In genomic region chr17:76714822-76715461, GRCh38 we compare ENCODE assay signal across 8 cellular contexts. TPM values are rescaled to one million over a fixed set of nuclear protein-coding genes. Genes with fewer than 3 reads are reported as not detected.
A peak's percentile ranks its signal among the peaks of the same experiment; 100 is the strongest.
DNase-seq lines count a peak whose midpoint lies in the region; ATAC-seq and TF ChIP-seq lines count a peak whose summit lies in the region.

No MANE protein-coding gene starts in this region.

- H2AFZ ChIP-seq in ACC112 (ENCODE audit: low read length, unreplicated experiment): no peak overlapping the region
- H2AFZ ChIP-seq in GM23248: no peak overlapping the region

- H3K27ac ChIP-seq in ACC112 (ENCODE audit: low read depth, low read length) (peak overlapping the region; percentile 98), GM23248 (peak overlapping the region; percentile 100), right cardiac atrium (ENCODE audit: low read length) (no peak overlapping the region), spleen (peak overlapping the region in 7 of 8 donors; percentile 72 to 92 (median 87))

- WGBS in GM23248 (ENCODE audit: low coverage in 1 of 2, low lambda C conversion rate in 2 of 2, missing lambda C conversion rate in 2 of 2), 2 experiments: 19 to 22% methylated on average over 4 of the region's 4 CpGs
- 25% methylated on average over 4 of the region's 4 CpGs for WGBS in right cardiac atrium
- 4 to 13% (median 11%) methylated on average over 4 of the region's 4 CpGs for WGBS in spleen, 5 donors

- H3K36me3 ChIP-seq in ACC112 (ENCODE audit: insufficient read depth, low read length) (peaks cover 15% of the 10 kb centered on the region), GM23248 (ENCODE audit: low read depth) (peaks cover 28% of the 10 kb centered on the region), spleen (peaks cover 0 to 75% (median 51%) of the 10 kb centered on the region in 6 donors)

- H3K9me2 ChIP-seq in GM23248 (ENCODE audit: insufficient read depth): no peaks in the 10 kb centered on the region

- CTCF ChIA-PET in T-cell (lab: Charles Lee): interaction anchor here (0.7 to 2.3 kb wide), 3 partner anchors 11 to 24 kb away, joined by 3 to 8 read pairs (median 7); partner anchors contain the start of gene MFSD11 (in 1 of the 2)

- ATAC-seq in T-cell (replicated peaks in 1 of 4) (no peak), right cardiac atrium (no peak), HG03442 (IDR thresholded peaks at IDR 0.05; ENCODE audit: unreplicated experiment) (no peak)

- H3K9me3 Mint-ChIP-seq in T-cell: no peaks in the 10 kb centered on the region

- peak overlapping the region; percentile 60 for H3K9ac ChIP-seq in GM23248

- POLR2A ChIA-PET in T-cell (lab: Charles Lee): interaction anchor here in 1 of 2 donors (0.6 kb wide), 1 partner anchor 14 kb away, joined by 3 read pairs; no protein-coding TSS in a partner anchor

- peaks cover 77% of the 10 kb centered on the region for H3F3A ChIP-seq in GM23248 (ENCODE audit: insufficient read depth)

- in situ Hi-C loops in GM23248 (cut with MboI): no loop called here

- H3K4me3 Mint-ChIP-seq in T-cell: peak overlapping the region; percentile 11 to 63 (median 46)

- H3K4me1 ChIP-seq in ACC112 (ENCODE audit: control insufficient read depth, insufficient read depth, low read length, unreplicated experiment): peaks cover 32% of the 10 kb centered on the region
- peaks cover 42% of the 10 kb centered on the region for H3K4me1 ChIP-seq in GM23248 (ENCODE audit: insufficient read depth)
- H3K4me1 ChIP-seq in right cardiac atrium (ENCODE audit: control insufficient read depth, insufficient read depth, low read length): peaks cover 7% of the 10 kb centered on the region
- H3K4me1 ChIP-seq in spleen: peaks cover 17 to 85% (median 47%) of the 10 kb centered on the region in 6 donors

- intact Hi-C loops in right cardiac atrium (cut with DNase I) (loop anchor here in 2 of 4 donors (5.0 to 10.0 kb wide), 3 partner anchors 33 to 160 kb away; no protein-coding TSS in a partner anchor), spleen (cut with DNase I; ENCODE audit: low total_unique reads) (no loop called here)

- no peaks in the 10 kb centered on the region for H4K20me1 ChIP-seq in GM23248 (ENCODE audit: insufficient read depth)

- H3K9me3 ChIP-seq in GM23248 (ENCODE audit: low read depth): no peaks in the 10 kb centered on the region
- no peaks in the 10 kb centered on the region for H3K9me3 ChIP-seq in right cardiac atrium (ENCODE audit: control insufficient read depth, low read length)
- H3K9me3 ChIP-seq in spleen: no peaks in the 10 kb centered on the region

- peaks cover 38 to 49% (median 47%) of the 10 kb centered on the region in 3 donors for H3K4me1 Mint-ChIP-seq in T-cell

- H3K36me3 Mint-ChIP-seq in T-cell: peaks cover 39% of the 10 kb centered on the region

- peak overlapping the region; percentile 50 for H3K4me2 ChIP-seq in GM23248 (ENCODE audit: unreplicated experiment)

- TF ChIP-seq POLR2A in spleen (IDR thresholded peaks at IDR 0.05): no peak

- DNase-seq in GM23248 (peak; percentile 64), T-cell (peak; percentile 40 to 83 (median 70)), right cardiac atrium (peak; percentile 69 to 91 (median 83)), spleen (peak; percentile 89), NCI-H128 (lab: John Stamatoyannopoulos, UW; ENCODE audit: unreplicated experiment) (no peak)
- peak; percentile 65 for DNase-seq in activated naive CD8-positive, alpha-beta T cell treated with anti-CD3 and anti-CD28 coated beads, Interleukin-2, amount 50 U/mL, for 16 hours (ENCODE audit: low read depth, low spot score)

- H3K27ac Mint-ChIP-seq in T-cell: peak overlapping the region; percentile 77 to 94

- H3K4me3 ChIP-seq in ACC112 (ENCODE audit: low read depth, low read length): no peak overlapping the region
- H3K4me3 ChIP-seq in GM23248: no peak overlapping the region
- H3K4me3 ChIP-seq in right cardiac atrium (ENCODE audit: low read length): no peak overlapping the region
- H3K4me3 ChIP-seq in spleen: peak overlapping the region in 1 of 8 donors; percentile 56

- no peaks in the 10 kb centered on the region for H3K27me3 ChIP-seq in ACC112 (ENCODE audit: insufficient read depth, low read length)
- no peaks in the 10 kb centered on the region for H3K27me3 ChIP-seq in GM23248 (replicated peaks; ENCODE audit: insufficient read depth)
- H3K27me3 ChIP-seq in right cardiac atrium (ENCODE audit: control insufficient read depth, insufficient read depth): no peaks in the 10 kb centered on the region
- H3K27me3 ChIP-seq in spleen (replicated peaks in 1 of 7): peaks cover 0 to 5% (median 0%) of the 10 kb centered on the region in 7 donors

- peak; percentile 61 to 89 (median 74) for TF ChIP-seq CTCF in spleen (IDR thresholded peaks at IDR 0.05 in 8 of 11, conservative IDR thresholded peaks at IDR 0.05 in 3 of 11)

- H3K79me2 ChIP-seq in ACC112 (ENCODE audit: control insufficient read depth, insufficient read depth, low read length, unreplicated experiment) (peaks cover 34% of the 10 kb centered on the region), GM23248 (ENCODE audit: insufficient read depth) (peaks cover 62% of the 10 kb centered on the region)

- H3K27me3 Mint-ChIP-seq in T-cell: no peaks in the 10 kb centered on the region

RNA-seq across cellular contexts. Expression of gene MXRA7, which starts 4.2 kb away (rescaled TPM):
- total RNA-seq in GM23248 (2014; rRNA removed; shearing (Covaris generic)): 483 and 625 TPM in 2 replicates
- polyA plus RNA-seq in GM23248 (2016; fragmentation: Nextera tagmentation; extraction: Ambion mirVana): 46.8 and 48.0 TPM in 2 replicates
- total RNA-seq in T-cell: 10 to 100 TPM in 3 of 5 donors, 1 to 10 TPM in 2; 5.9 to 14.7 (median 13.5) TPM
- total RNA-seq in right cardiac atrium: 100 to 1,000 TPM; 461 to 558 (median 512) TPM
- 473 TPM for polyA plus RNA-seq in right cardiac atrium
- total RNA-seq in spleen: 100 to 1,000 TPM in 6 of 7 donors, 10 to 100 TPM in 1; 89.4 to 172 (median 121) TPM
- 10 to 100 TPM; 37.8 to 66.2 (median 48.7) TPM for polyA plus RNA-seq in spleen

RNA-seq across cellular contexts. Expression of gene JMJD6, which starts 11.5 kb away (rescaled TPM):
- total RNA-seq in GM23248 (2014; rRNA removed; shearing (Covaris generic)): 19.0 and 33.3 TPM in 2 replicates
- 40.0 and 41.5 TPM in 2 replicates for polyA plus RNA-seq in GM23248 (2016; fragmentation: Nextera tagmentation; extraction: Ambion mirVana)
- 100 to 1,000 TPM in 1 of 5 donors, 10 to 100 TPM in 4; 48.7 to 155 (median 56.6) TPM for total RNA-seq in T-cell
- total RNA-seq in right cardiac atrium: 10 to 100 TPM; 44.7 to 58.8 (median 57.2) TPM
- 36.7 TPM for polyA plus RNA-seq in right cardiac atrium
- 10 to 100 TPM; 21.2 to 54.3 (median 38.6) TPM for total RNA-seq in spleen
- 10 to 100 TPM; 21.4 to 37.3 (median 32.7) TPM for polyA plus RNA-seq in spleen

RNA-seq across cellular contexts. Expression of gene METTL23, which starts 11.7 kb away (rescaled TPM):
- total RNA-seq in GM23248 (2014; rRNA removed; shearing (Covaris generic)): 22.5 and 35.6 TPM in 2 replicates
- polyA plus RNA-seq in GM23248 (2016; fragmentation: Nextera tagmentation; extraction: Ambion mirVana) (49.9 and 54.8 TPM in 2 replicates), right cardiac atrium (32.5 TPM), spleen (10 to 100 TPM; 54.7 to 72.7 (median 57.0) TPM)
- total RNA-seq in T-cell (10 to 100 TPM; 46.9 to 70.1 (median 60.0) TPM), right cardiac atrium (10 to 100 TPM; 24.1 to 28.5 (median 25.6) TPM), spleen (10 to 100 TPM; 35.8 to 53.4 (median 49.1) TPM)

RNA-seq across cellular contexts. Expression of gene SRSF2, which starts 22.2 kb away (rescaled TPM):
- total RNA-seq in GM23248 (2014; rRNA removed; shearing (Covaris generic)): 147 and 165 TPM in 2 replicates
- 116 and 123 TPM in 2 replicates for polyA plus RNA-seq in GM23248 (2016; fragmentation: Nextera tagmentation; extraction: Ambion mirVana)
- total RNA-seq in T-cell: 100 to 1,000 TPM; 349 to 413 (median 382) TPM
- 100 to 1,000 TPM in 1 of 4 donors, 10 to 100 TPM in 3; 79.0 to 113 (median 91.3) TPM for total RNA-seq in right cardiac atrium
- polyA plus RNA-seq in right cardiac atrium: 82.5 TPM
- 100 to 1,000 TPM; 181 to 239 (median 202) TPM for total RNA-seq in spleen
- polyA plus RNA-seq in spleen: 100 to 1,000 TPM; 159 to 189 (median 161) TPM

RNA-seq across cellular contexts. Expression of gene MFSD11, which starts 23.0 kb away (rescaled TPM):
- total RNA-seq in GM23248 (2014; rRNA removed; shearing (Covaris generic)): 29.8 and 30.6 TPM in 2 replicates
- polyA plus RNA-seq in GM23248 (2016; fragmentation: Nextera tagmentation; extraction: Ambion mirVana) (24.2 TPM in 2 replicates), right cardiac atrium (16.2 TPM), spleen (10 to 100 TPM in 1 of 3 donors, 1 to 10 TPM in 2; 6.9 to 11.3 (median 7.8) TPM)
- total RNA-seq in T-cell (10 to 100 TPM; 30.5 to 41.5 (median 34.6) TPM), right cardiac atrium (10 to 100 TPM; 23.6 to 40.2 (median 31.5) TPM), spleen (10 to 100 TPM; 22.8 to 45.4 (median 35.3) TPM)

Comparison
In these comparisons a context has a peak if more than half of its experiments do, and no peak if none do; other contexts are left out.
1. RNA of gene MXRA7, which starts 4.2 kb away (total RNA-seq): 483 to 625 TPM in GM23248, 461 to 558 TPM in right cardiac atrium and 89.4 to 172 TPM in spleen; 5.9 to 14.7 TPM in T-cell; every median in the first group is over 4 times any median in the second.